In the genomic region with DNA sequence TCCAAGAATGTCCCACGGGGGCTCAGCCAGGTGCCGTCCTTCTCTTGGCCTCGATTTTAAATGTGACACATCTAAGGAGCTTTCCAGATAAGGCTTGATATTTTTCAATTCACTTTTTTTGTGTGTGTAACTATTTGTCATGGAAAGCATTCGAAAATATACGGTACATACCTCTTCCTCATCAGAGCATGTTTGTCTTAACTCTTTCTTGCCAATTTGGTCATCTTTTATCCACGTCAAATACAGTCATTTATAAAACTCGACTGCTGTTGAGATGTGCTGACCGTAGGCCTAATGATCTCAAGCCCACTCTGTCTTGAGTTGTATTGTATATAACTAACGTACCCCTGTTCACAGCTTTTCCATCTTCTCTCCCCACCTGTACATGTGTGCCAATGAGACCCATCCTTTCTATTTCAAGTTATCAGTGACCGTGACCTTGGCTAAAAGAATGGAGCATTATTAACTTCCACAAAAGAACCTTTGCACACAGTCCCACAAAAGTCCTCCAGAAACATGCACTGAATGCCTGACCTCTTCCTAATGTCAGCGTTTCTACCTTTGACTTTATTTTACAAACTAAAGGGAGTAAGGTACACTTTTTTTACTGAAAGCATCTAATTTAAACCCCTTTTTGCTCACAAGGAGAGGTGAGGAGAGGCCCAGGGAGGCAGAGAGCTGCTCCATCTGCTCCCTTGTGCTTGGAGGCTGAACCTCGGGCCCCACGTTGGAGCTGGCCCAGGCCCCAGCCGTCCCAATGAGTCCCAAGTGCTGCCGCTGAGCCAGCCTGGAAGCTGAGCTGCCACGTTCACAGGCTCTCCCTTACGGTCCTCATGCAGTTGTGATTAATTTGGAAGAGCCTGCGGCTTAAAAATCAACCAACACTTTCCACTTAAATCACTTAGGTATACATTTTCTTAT, we compare ENCODE assay signal across 1 cellular context.
TF ChIP-seq lines count a peak whose summit lies in the region.

No MANE protein-coding gene starts in this region.

TF ChIP-seq in HepG2, 621 proteins besides CTCF, POLR2A, EP300 and RAD21 (continued from another document):
- TF ChIP-seq, protein P1, sequence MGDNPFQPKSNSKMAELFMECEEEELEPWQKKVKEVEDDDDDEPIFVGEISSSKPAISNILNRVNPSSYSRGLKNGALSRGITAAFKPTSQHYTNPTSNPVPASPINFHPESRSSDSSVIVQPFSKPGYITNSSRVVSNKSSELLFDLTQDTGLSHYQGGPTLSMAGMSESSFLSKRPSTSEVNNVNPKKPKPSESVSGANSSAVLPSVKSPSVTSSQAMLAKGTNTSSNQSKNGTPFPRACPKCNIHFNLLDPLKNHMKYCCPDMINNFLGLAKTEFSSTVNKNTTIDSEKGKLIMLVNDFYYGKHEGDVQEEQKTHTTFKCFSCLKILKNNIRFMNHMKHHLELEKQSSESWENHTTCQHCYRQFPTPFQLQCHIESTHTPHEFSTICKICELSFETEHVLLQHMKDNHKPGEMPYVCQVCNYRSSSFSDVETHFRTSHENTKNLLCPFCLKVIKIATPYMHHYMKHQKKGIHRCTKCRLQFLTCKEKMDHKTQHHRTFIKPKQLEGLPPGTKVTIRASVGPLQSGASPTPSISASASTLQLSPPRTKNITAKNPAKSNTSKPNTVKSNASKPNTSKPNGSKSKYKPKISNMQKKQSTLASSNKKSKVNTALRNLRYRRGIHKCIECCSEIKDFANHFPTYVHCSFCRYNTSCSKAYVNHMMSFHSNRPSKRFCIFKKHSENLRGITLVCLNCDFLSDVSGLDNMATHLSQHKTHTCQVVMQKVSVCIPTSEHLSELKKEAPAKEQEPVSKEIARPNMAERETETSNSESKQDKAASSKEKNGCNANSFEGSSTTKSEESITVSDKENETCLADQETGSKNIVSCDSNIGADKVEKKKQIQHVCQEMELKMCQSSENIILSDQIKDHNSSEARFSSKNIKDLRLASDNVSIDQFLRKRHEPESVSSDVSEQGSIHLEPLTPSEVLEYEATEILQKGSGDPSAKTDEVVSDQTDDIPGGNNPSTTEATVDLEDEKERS (CRISPR knock-in tag; IDR thresholded peaks at IDR 0.05) = 0 out of 2 replicates have a peak, but pooled peaks have one; percentile 57
- TF ChIP-seq NCOA2 (CRISPR knock-in tag; IDR thresholded peaks at IDR 0.05) = 0 out of 2 replicates have a peak, but pooled peaks have one; percentile 42
- TF ChIP-seq ZNF772 (CRISPR knock-in tag; IDR thresholded peaks at IDR 0.05) = 0 out of 2 replicates have a peak, but pooled peaks have one; percentile 24
- TF ChIP-seq KLF16 (CRISPR knock-in tag; IDR thresholded peaks at IDR 0.05) = no peak
- TF ChIP-seq, protein P2, sequence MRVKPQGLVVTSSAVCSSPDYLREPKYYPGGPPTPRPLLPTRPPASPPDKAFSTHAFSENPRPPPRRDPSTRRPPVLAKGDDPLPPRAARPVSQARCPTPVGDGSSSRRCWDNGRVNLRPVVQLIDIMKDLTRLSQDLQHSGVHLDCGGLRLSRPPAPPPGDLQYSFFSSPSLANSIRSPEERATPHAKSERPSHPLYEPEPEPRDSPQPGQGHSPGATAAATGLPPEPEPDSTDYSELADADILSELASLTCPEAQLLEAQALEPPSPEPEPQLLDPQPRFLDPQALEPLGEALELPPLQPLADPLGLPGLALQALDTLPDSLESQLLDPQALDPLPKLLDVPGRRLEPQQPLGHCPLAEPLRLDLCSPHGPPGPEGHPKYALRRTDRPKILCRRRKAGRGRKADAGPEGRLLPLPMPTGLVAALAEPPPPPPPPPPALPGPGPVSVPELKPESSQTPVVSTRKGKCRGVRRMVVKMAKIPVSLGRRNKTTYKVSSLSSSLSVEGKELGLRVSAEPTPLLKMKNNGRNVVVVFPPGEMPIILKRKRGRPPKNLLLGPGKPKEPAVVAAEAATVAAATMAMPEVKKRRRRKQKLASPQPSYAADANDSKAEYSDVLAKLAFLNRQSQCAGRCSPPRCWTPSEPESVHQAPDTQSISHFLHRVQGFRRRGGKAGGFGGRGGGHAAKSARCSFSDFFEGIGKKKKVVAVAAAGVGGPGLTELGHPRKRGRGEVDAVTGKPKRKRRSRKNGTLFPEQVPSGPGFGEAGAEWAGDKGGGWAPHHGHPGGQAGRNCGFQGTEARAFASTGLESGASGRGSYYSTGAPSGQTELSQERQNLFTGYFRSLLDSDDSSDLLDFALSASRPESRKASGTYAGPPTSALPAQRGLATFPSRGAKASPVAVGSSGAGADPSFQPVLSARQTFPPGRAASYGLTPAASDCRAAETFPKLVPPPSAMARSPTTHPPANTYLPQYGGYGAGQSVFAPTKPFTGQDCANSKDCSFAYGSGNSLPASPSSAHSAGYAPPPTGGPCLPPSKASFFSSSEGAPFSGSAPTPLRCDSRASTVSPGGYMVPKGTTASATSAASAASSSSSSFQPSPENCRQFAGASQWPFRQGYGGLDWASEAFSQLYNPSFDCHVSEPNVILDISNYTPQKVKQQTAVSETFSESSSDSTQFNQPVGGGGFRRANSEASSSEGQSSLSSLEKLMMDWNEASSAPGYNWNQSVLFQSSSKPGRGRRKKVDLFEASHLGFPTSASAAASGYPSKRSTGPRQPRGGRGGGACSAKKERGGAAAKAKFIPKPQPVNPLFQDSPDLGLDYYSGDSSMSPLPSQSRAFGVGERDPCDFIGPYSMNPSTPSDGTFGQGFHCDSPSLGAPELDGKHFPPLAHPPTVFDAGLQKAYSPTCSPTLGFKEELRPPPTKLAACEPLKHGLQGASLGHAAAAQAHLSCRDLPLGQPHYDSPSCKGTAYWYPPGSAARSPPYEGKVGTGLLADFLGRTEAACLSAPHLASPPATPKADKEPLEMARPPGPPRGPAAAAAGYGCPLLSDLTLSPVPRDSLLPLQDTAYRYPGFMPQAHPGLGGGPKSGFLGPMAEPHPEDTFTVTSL (CRISPR knock-in tag; IDR thresholded peaks at IDR 0.05; ENCODE audit: borderline replicate concordance) = 0 out of 2 replicates have a peak, but pooled peaks have one; percentile 11
- peak; percentile 37; the same call in 1 of the 2 replicates for TF ChIP-seq PHF21A (CRISPR knock-in tag; IDR thresholded peaks at IDR 0.05)
